1 cellular context compared by ENCODE assay signal in genomic region chr6:49552596-49552995, GRCh38.
TF ChIP-seq lines count a peak whose summit lies in the region.

No MANE protein-coding gene starts in this region.

TF ChIP-seq in A549, 52 proteins besides CTCF, POLR2A, EP300 and RAD21 (continued from another document):
- TF ChIP-seq, protein P1, sequence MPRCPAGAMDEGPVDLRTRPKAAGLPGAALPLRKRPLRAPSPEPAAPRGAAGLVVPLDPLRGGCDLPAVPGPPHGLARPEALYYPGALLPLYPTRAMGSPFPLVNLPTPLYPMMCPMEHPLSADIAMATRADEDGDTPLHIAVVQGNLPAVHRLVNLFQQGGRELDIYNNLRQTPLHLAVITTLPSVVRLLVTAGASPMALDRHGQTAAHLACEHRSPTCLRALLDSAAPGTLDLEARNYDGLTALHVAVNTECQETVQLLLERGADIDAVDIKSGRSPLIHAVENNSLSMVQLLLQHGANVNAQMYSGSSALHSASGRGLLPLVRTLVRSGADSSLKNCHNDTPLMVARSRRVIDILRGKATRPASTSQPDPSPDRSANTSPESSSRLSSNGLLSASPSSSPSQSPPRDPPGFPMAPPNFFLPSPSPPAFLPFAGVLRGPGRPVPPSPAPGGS (IDR thresholded peaks at IDR 0.05), result no peak
- no peak for TF ChIP-seq RFX5 (IDR thresholded peaks at IDR 0.05)
- no peak for TF ChIP-seq FOXS1 (CRISPR knock-in tag; IDR thresholded peaks at IDR 0.05)
- no peak for TF ChIP-seq NR3C1 (IDR thresholded peaks at IDR 0.05)
- TF ChIP-seq GATA3 (IDR thresholded peaks at IDR 0.05; ENCODE audit: borderline replicate concordance), result no peak
